ENCODE assay signal across 15 cellular contexts in the genomic region with DNA sequence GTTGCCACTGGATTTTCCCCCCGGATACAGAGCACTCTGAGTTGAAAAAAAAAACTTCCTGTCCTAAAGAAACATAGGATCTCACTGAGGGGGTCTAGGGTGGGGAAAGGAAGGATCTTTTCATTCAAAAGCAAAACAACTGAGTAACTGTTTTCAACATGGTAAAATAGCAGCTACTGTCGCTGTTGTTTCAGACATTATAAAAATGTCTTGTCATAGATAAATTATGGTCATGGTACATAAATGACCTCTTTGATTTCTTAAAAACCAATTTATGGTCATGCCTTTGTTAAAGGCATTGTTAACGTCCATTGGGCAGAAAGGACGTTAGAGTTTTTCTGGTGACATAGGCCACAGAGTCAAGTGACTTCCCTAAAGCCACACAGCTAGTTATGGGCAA.
DNase-seq lines count a peak whose midpoint lies in the region; ATAC-seq and TF ChIP-seq lines count a peak whose summit lies in the region.
"Had no signal": no experiment of that assay in that cellular context is flagged by ENCODE, and none has a peak within 500 bp of the region (broad histone marks: within the 10 kb centered on the region; RNA-seq: fewer than 3 reads in every experiment).

No MANE protein-coding gene starts in this region.

- H3K4me3 Mint-ChIP-seq in activated T-helper 2 cell treated with anti-CD3 and anti-CD28 coated beads, Interferon-gamma antibody, Interleukin-2, Interleukin-4, amounts not matched to agents 10 μg/mL and 5 μg/mL and 100 μg/mL, durations not matched to agents 14 hours and 24 hours and 36 hours (ENCODE audit: low read depth), result no peak overlapping the region
- no peak overlapping the region for H3K4me3 Mint-ChIP-seq in nephron
- H3K4me3 Mint-ChIP-seq: CD4-positive, alpha-beta memory T cell had no signal

- no peaks in the 10 kb centered on the region for H3K27me3 ChIP-seq in vagina
- H3K27me3 ChIP-seq: BE2C had no signal

- CTCF ChIA-PET in HEK293 (lab: Yijun Ruan, JAX), result interaction anchor here (0.6 to 1.9 kb wide), 3 partner anchors 8 to 285 kb away, joined by 4 to 6 read pairs (median 5); partner anchors contain the start of gene MYLIP

- POLR2A ChIA-PET in HEK293 (lab: Yijun Ruan, JAX), result interaction anchor here (1.8 kb wide), 1 partner anchor 285 kb away, joined by 7 read pairs; the partner anchor contains the start of gene MYLIP

- H3K4me3 ChIP-seq in HEK293 (ENCODE audit: low read depth, low read length) (no peak overlapping the region), vagina (no peak overlapping the region)
- H3K4me3 ChIP-seq: A549, GM23248, HAP-1 had no signal

- no peaks in the 10 kb centered on the region for H3K9me3 ChIP-seq in HEK293 (ENCODE audit: control insufficient read depth, insufficient read depth, low read depth, low read length)
- no peaks in the 10 kb centered on the region for H3K9me3 ChIP-seq in vagina
- H3K9me3 ChIP-seq: A549, BE2C, HAP-1 had no signal

- ATAC-seq in HG03095 (IDR thresholded peaks at IDR 0.05; ENCODE audit: unreplicated experiment), result no peak
- no peak for ATAC-seq in HG03520 (IDR thresholded peaks at IDR 0.05; ENCODE audit: unreplicated experiment)
- ATAC-seq: A549 had no signal

- no peaks in the 10 kb centered on the region for H3K27me3 Mint-ChIP-seq in activated T-helper 2 cell treated with anti-CD3 and anti-CD28 coated beads, Interferon-gamma antibody, Interleukin-2, Interleukin-4, amounts not matched to agents 10 μg/mL and 5 μg/mL and 100 μg/mL, durations not matched to agents 14 hours and 24 hours and 36 hours (ENCODE audit: low read depth)
- peaks cover 9% of the 10 kb centered on the region for H3K27me3 Mint-ChIP-seq in nephron (ENCODE audit: low read depth)

- H3K4me1 ChIP-seq in HEK293 (ENCODE audit: control insufficient read depth, insufficient read depth, low read length), result peaks cover 4% of the 10 kb centered on the region; the same call in 1 of the 2 replicates
- no peaks in the 10 kb centered on the region for H3K4me1 ChIP-seq in vagina
- H3K4me1 ChIP-seq: A549, HAP-1 had no signal

- H3K27ac Mint-ChIP-seq in activated T-helper 2 cell treated with anti-CD3 and anti-CD28 coated beads, Interferon-gamma antibody, Interleukin-2, Interleukin-4, amounts not matched to agents 10 μg/mL and 5 μg/mL and 100 μg/mL, durations not matched to agents 14 hours and 24 hours and 36 hours, result peak overlapping the region; percentile 8
- peak overlapping the region in 2 of 3 experiments; percentile 10 to 39 for H3K27ac Mint-ChIP-seq in nephron
- H3K27ac Mint-ChIP-seq: CD4-positive, alpha-beta memory T cell had no signal

- TF ChIP-seq POLR2A in vagina (IDR thresholded peaks at IDR 0.05) (no peak), erythroblast (IDR thresholded peaks at IDR 0.05; ENCODE audit: low read length) (no peak)

- intact Hi-C loops in activated T-helper 2 cell treated with anti-CD3 and anti-CD28 coated beads, Interferon-gamma antibody, Interleukin-2, Interleukin-4, amounts not matched to agents 10 μg/mL and 5 μg/mL and 100 μg/mL, durations not matched to agents 14 hours and 24 hours and 36 hours (cut with micrococcal nuclease), result loop anchor here (5.0 kb wide), 2 partner anchors 34 to 64 kb away; no protein-coding TSS in a partner anchor
- intact Hi-C loops in vagina (cut with DNase I), result no loop called here

- no peak for DNase-seq in activated T-helper 2 cell treated with anti-CD3 and anti-CD28 coated beads, Interferon-gamma antibody, Interleukin-2, Interleukin-4, amounts not matched to agents 10 μg/mL and 5 μg/mL and 100 μg/mL, durations not matched to agents 14 hours and 24 hours and 36 hours (ENCODE audit: low spot score)
- no peak for DNase-seq in vagina (ENCODE audit: extremely low spot score in 2 of 2)
- no peak for DNase-seq in erythroblast (lab: John Stamatoyannopoulos, UW)
- DNase-seq: BE2C; CD4-positive, alpha-beta memory T cell; COR-L47; DMS153 had no signal

- no peaks in the 10 kb centered on the region for H3K36me3 ChIP-seq in HEK293 (ENCODE audit: control insufficient read depth in 2 of 2, insufficient read depth in 1 of 2, low read length in 2 of 2)
- no peaks in the 10 kb centered on the region for H3K36me3 ChIP-seq in vagina
- H3K36me3 ChIP-seq: BE2C, HAP-1 had no signal

- H3K9me3 Mint-ChIP-seq in activated T-helper 2 cell treated with anti-CD3 and anti-CD28 coated beads, Interferon-gamma antibody, Interleukin-2, Interleukin-4, amounts not matched to agents 10 μg/mL and 5 μg/mL and 100 μg/mL, durations not matched to agents 14 hours and 24 hours and 36 hours, result peaks cover 3% of the 10 kb centered on the region
- H3K9me3 Mint-ChIP-seq in nephron, result no peaks in the 10 kb centered on the region
- H3K9me3 Mint-ChIP-seq: CD4-positive, alpha-beta memory T cell had no signal

- H3K36me3 Mint-ChIP-seq in activated T-helper 2 cell treated with anti-CD3 and anti-CD28 coated beads, Interferon-gamma antibody, Interleukin-2, Interleukin-4, amounts not matched to agents 10 μg/mL and 5 μg/mL and 100 μg/mL, durations not matched to agents 14 hours and 24 hours and 36 hours (ENCODE audit: low read depth), result no peaks in the 10 kb centered on the region
- H3K36me3 Mint-ChIP-seq in nephron (ENCODE audit: low read depth), result no peaks in the 10 kb centered on the region
- H3K36me3 Mint-ChIP-seq: CD4-positive, alpha-beta memory T cell had no signal

- TF ChIP-seq CTCF in HEK293 (tag by site-specific recombination; IDR thresholded peaks at IDR 0.05) (no peak), nephron (IDR thresholded peaks at IDR 0.05; ENCODE audit: unreplicated experiment in 3 of 3) (no peak), vagina (IDR thresholded peaks at IDR 0.05) (no peak)

- H3K4me1 Mint-ChIP-seq in activated T-helper 2 cell treated with anti-CD3 and anti-CD28 coated beads, Interferon-gamma antibody, Interleukin-2, Interleukin-4, amounts not matched to agents 10 μg/mL and 5 μg/mL and 100 μg/mL, durations not matched to agents 14 hours and 24 hours and 36 hours (ENCODE audit: low read depth), result peaks cover 33% of the 10 kb centered on the region
- peaks cover 14% of the 10 kb centered on the region for H3K4me1 Mint-ChIP-seq in nephron
- H3K4me1 Mint-ChIP-seq: CD4-positive, alpha-beta memory T cell had no signal

- no peak overlapping the region for H3K27ac ChIP-seq in HEK293 (ENCODE audit: extremely low read depth, low read depth, low read length)
- peak overlapping the region; percentile 18 for H3K27ac ChIP-seq in vagina
- H3K27ac ChIP-seq: A549, C4-2B, GM23248 had no signal

TF ChIP-seq in HEK293, 187 proteins besides CTCF, POLR2A, EP300 and RAD21:
- TF ChIP-seq ZNF610 (tag by site-specific recombination; IDR thresholded peaks at IDR 0.05; ENCODE audit: borderline replicate concordance) (no peak), TRIM28 (IDR thresholded peaks at IDR 0.05; ENCODE audit: borderline replicate concordance, low read length) (peak; percentile 59; the same call in 1 of the 2 replicates)
TF ChIP-seq in HEK293: peak in this region for 1.
